In genomic region chr1:200041337-200042118, GRCh38 we compare ENCODE assay signal across 13 cellular contexts. TPM values are rescaled to one million over a fixed set of nuclear protein-coding genes. Genes with fewer than 3 reads are reported as not detected.
DNase-seq lines count a peak whose midpoint lies in the region; ATAC-seq and TF ChIP-seq lines count a peak whose summit lies in the region.
"Had no signal": no experiment of that assay in that cellular context is flagged by ENCODE, and none has a peak within 500 bp of the region (broad histone marks: within the 10 kb centered on the region; RNA-seq: fewer than 3 reads in every experiment).

No MANE protein-coding gene starts in this region.

- no peaks in the 10 kb centered on the region for H3K9me3 Mint-ChIP-seq in Calu3 (ENCODE audit: low read depth, unreplicated experiment)

- peaks cover 44% of the 10 kb centered on the region for H3K36me3 Mint-ChIP-seq in Calu3 (ENCODE audit: insufficient read depth, unreplicated experiment)

- H3K27ac ChIP-seq in Peyer's patch (peak overlapping the region in 3 of 4 donors; percentile 69 to 87 (median 77)), psoas muscle (no peak overlapping the region)
- H3K27ac ChIP-seq: parathyroid adenoma, tibial artery had no signal

- 42 to 65% (median 54%) methylated on average over 35 of the region's 35 CpGs for WGBS in psoas muscle, 3 donors

- intact Hi-C loops in Calu3 (cut with micrococcal nuclease; ENCODE audit: unreplicated experiment) (loop anchor here (2.0 kb wide), 1 partner anchor 89 kb away; no protein-coding TSS in a partner anchor), psoas muscle (cut with DNase I) (loop anchor here in 1 of 2 donors (1.0 kb wide), 1 partner anchor 34 kb away; no protein-coding TSS in a partner anchor)

- H3K4me3 ChIP-seq in Peyer's patch, result peak overlapping the region in 3 of 4 donors; percentile 45 to 71 (median 57)
- H3K4me3 ChIP-seq in iPS-18c (ENCODE audit: insufficient read depth, low read depth, low read length), result peak overlapping the region; percentile 61
- peak overlapping the region; percentile 63 for H3K4me3 ChIP-seq in psoas muscle

- peak overlapping the region; percentile 83 for H3K4me3 Mint-ChIP-seq in Calu3 (ENCODE audit: low read depth, unreplicated experiment)

- CTCF ChIA-PET in Calu3 (lab: Charles Lee), result interaction anchor here (0.5 kb wide), 1 partner anchor 769 kb away, joined by 5 read pairs; no protein-coding TSS in a partner anchor

- DNase-seq in Calu3 (no peak), Peyer's patch (peak in 1 of 3 donors; percentile 61), psoas muscle (no peak), Kasumi-1 (lab: John Stamatoyannopoulos, UW) (no peak)
- DNase-seq in stimulated activated CD4-positive, alpha-beta T cell treated with anti-CD3 and anti-CD28 coated beads, Interleukin-2, amount 100 ng/mL, for 48 hours, result no peak
- no peak for DNase-seq in activated CD4-positive, alpha-beta T cell treated with anti-CD3 and anti-CD28 coated beads, Interleukin-2, amount 50 U/mL, for 48 hours
- DNase-seq: Karpas-422, T-helper 2 cell, tibial artery had no signal

- H3K36me3 ChIP-seq in Peyer's patch (no peaks in the 10 kb centered on the region), psoas muscle (ENCODE audit: insufficient read depth in 1 of 2, low read depth in 1 of 2) (no peaks in the 10 kb centered on the region)
- H3K36me3 ChIP-seq: tibial artery had no signal

- TF ChIP-seq POLR2A in Peyer's patch (IDR thresholded peaks at IDR 0.05), result no peak

- H3K27me3 ChIP-seq in Peyer's patch (peaks cover 0 to 15% of the 10 kb centered on the region in 2 donors), psoas muscle (ENCODE audit: insufficient read depth in 3 of 3, low read length in 2 of 3) (peaks cover 3 to 97% (median 47%) of the 10 kb centered on the region in 3 donors)

- ATAC-seq in psoas muscle, result no peak
- ATAC-seq in GM21381 (IDR thresholded peaks at IDR 0.05; ENCODE audit: unreplicated experiment), result no peak

- H3K4me1 ChIP-seq in Peyer's patch, result peaks cover 0 to 7% (median 2%) of the 10 kb centered on the region in 4 donors
- H3K4me1 ChIP-seq in psoas muscle, result peaks cover 16% of the 10 kb centered on the region
- H3K4me1 ChIP-seq: parathyroid adenoma had no signal

- peaks cover 35% of the 10 kb centered on the region for H3K4me1 Mint-ChIP-seq in Calu3 (ENCODE audit: low read depth, unreplicated experiment)

- peaks cover 49% of the 10 kb centered on the region for H3K27me3 Mint-ChIP-seq in Calu3 (ENCODE audit: unreplicated experiment)

- H3K27ac Mint-ChIP-seq in Calu3 (ENCODE audit: unreplicated experiment), result peak overlapping the region; percentile 69
- H3K27ac Mint-ChIP-seq: CD14-positive monocyte had no signal

- peaks cover 0 to 5% (median 0%) of the 10 kb centered on the region in 4 donors for H3K9me3 ChIP-seq in Peyer's patch
- H3K9me3 ChIP-seq in iPS-18c (ENCODE audit: control insufficient read depth, insufficient read depth, low read length), result no peaks in the 10 kb centered on the region
- no peaks in the 10 kb centered on the region for H3K9me3 ChIP-seq in psoas muscle
- H3K9me3 ChIP-seq: tibial artery had no signal

- no TSS peak for BruUV-seq in Calu3 (replicated peaks; lab: Mats Ljungman, UMichigan)

- TF ChIP-seq CTCF in Calu3 (IDR thresholded peaks at IDR 0.05; ENCODE audit: unreplicated experiment), result no peak
- TF ChIP-seq CTCF in Peyer's patch (IDR thresholded peaks at IDR 0.05), result no peak
- no peak for TF ChIP-seq CTCF in psoas muscle (IDR thresholded peaks at IDR 0.05)

RNA-seq across cellular contexts. Expression of gene NR5A2, which starts 14.0 kb away (rescaled TPM):
- total RNA-seq in Calu3 (2022) (6.9 and 9.5 TPM in 2 replicates), Peyer's patch (100 to 1,000 TPM in 3 of 4 donors, 10 to 100 TPM in 1; 37.1 to 193 (median 171) TPM), psoas muscle (1 to 10 TPM in 1 of 4 donors, under 1 TPM in 3; 0.60 to 1.2 (median 0.90) TPM)
- under 1 TPM; 0.27 to 0.29 (median 0.29) TPM for polyA plus RNA-seq in psoas muscle
